Comparison of ENCODE assay signal across 15 cellular contexts in the genomic region with DNA sequence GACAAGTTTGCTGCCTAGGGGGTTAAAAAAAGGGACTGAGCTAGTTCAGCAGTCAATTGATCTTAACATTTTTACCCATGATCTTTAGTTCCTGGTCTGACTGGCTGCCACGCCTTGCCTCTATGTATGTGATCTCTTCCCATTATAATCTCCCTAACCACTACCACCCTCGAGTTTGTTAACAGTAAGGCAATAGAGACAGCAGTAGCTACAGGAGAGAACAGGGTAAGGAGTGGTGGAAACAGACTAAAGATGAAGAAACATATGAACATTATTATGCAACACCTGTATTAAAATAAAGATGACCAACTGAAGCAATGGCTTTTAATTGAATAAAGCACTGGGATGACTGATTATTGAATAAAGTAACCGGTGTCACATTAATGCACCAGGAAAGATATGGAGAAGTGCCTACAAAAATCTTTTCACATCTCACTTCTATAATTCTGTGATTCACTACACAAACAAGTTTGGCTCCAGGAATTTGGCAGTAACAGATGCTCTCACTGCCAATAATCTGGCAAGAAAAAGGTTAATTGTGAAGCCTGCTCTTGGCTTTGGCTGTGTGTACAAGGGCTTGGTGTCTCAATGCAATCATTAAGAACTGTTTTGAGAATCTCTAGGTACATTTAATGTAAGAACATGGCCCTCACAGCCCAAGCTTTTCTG.
A peak's percentile ranks its signal among the peaks of the same experiment; 100 is the strongest.
DNase-seq lines count a peak whose midpoint lies in the region; ATAC-seq, FAIRE-seq and TF ChIP-seq lines count a peak whose summit lies in the region.
"Had no signal": no experiment of that assay in that cellular context is flagged by ENCODE, and none has a peak within 500 bp of the region (broad histone marks: within the 10 kb centered on the region; RNA-seq: fewer than 3 reads in every experiment).

No MANE protein-coding gene starts in this region.

- FAIRE-seq in bronchial epithelial cell (lab: Jason Lieb, UNC), result no peak
- FAIRE-seq: H1, HTR-8/SVneo had no signal

- no peak for TF ChIP-seq CTCF in bronchial epithelial cell (IDR thresholded peaks at IDR 0.05; ENCODE audit: insufficient read depth, low read length, severe bottlenecking)

- no peaks in the 10 kb centered on the region for H3K36me3 ChIP-seq in bronchial epithelial cell (ENCODE audit: control insufficient read depth, insufficient read depth, low read length)
- H3K36me3 ChIP-seq: cardiac muscle cell had no signal

- H3K4me3 ChIP-seq in bronchial epithelial cell (ENCODE audit: low read depth, low read length), result no peak overlapping the region
- H3K4me3 ChIP-seq: cardiac muscle cell had no signal

- peak; percentile 38 for ATAC-seq in left lobe of liver
- no peak for ATAC-seq in GM19324 (IDR thresholded peaks at IDR 0.05; ENCODE audit: low FRiP score, unreplicated experiment)
- ATAC-seq: stimulated activated naive CD8-positive, alpha-beta T cell treated with anti-CD3 and anti-CD28 coated beads, Interleukin-15, Interleukin-2, amounts not matched to agents 100 U/mL and 50 U/mL, for 24 hours had no signal

- peak; percentile 16 for DNase-seq in EH (ENCODE audit: low read depth)
- DNase-seq in NCI-H446 (lab: John Stamatoyannopoulos, UW), result peak; percentile 59 to 92
- peak; percentile 18 for DNase-seq in bronchial epithelial cell (ENCODE audit: low read depth)
- DNase-seq in left lobe of liver (ENCODE audit: low spot score), result no peak
- DNase-seq in NCI-H1417 treated with DMSO at 0.1 percent for 48 hours (lab: John Stamatoyannopoulos, UW), result no peak
- DNase-seq in activated naive CD4-positive, alpha-beta T cell (lab: John Stamatoyannopoulos, UW), result no peak
- DNase-seq in NCI-H2227 (lab: John Stamatoyannopoulos, UW; ENCODE audit: unreplicated experiment), result no peak
- DNase-seq: activated naive CD4-positive, alpha-beta T cell treated with anti-CD3 and anti-CD28 coated beads for 36 hours; head of caudate nucleus; NCI-H345; stimulated activated naive CD8-positive, alpha-beta T cell treated with anti-CD3 and anti-CD28 coated beads, Interleukin-15, Interleukin-2, amounts not matched to agents 100 U/mL and 50 U/mL, for 24 hours had no signal

- H3K27me3 ChIP-seq in bronchial epithelial cell (ENCODE audit: control insufficient read depth, insufficient read depth, low read length), result no peaks in the 10 kb centered on the region
- H3K27me3 ChIP-seq: cardiac muscle cell had no signal

Comparison
In these comparisons a context has a peak if more than half of its experiments do, and no peak if none do; other contexts are left out.
1. DNase-seq: peak in EH (single experiment), NCI-H446 (2 of 2) and bronchial epithelial cell (single experiment); none in left lobe of liver (single experiment), NCI-H1417 treated with DMSO at 0.1 percent for 48 hours (single experiment), activated naive CD4-positive, alpha-beta T cell (0 of 4) and NCI-H2227 (single experiment).